ENCODE assay signal across 9 cellular contexts in the genomic region with DNA sequence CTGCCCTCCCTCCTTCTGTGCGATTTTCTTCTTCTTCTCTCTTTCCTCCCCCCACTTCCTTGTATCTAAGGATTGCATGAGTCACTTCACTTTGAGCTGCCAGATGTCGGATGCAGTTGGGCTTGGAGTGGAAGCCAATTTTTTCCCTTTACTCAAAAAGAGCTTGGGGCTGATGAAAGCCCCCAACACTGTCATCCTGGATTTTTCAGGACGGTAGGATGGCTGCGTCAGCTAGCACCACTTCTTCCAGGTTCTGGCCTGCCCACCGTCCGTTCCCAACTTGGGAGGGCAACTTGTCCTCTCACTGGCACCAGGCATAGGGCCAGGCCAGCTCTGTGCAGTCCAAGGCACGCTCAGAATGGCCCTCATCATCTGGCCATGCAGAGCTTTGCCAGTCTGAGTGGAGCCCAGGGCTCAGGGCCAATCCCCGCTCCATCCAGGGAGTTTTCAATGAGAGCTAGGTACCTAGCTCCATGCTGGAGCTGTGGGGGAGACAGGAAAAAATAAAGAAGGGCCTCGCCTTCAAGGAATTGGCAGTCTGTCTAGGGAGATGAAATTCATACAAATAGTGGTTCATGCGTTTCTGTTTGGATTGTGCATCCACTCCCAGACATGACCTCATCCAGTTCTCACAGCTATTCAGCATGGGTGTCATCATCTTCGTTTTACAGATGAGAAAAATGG. TPM values are rescaled to one million over a fixed set of nuclear protein-coding genes. Genes with fewer than 3 reads are reported as not detected.
DNase-seq lines count a peak whose midpoint lies in the region; ATAC-seq and TF ChIP-seq lines count a peak whose summit lies in the region.
"Had no signal": no experiment of that assay in that cellular context is flagged by ENCODE, and none has a peak within 500 bp of the region (broad histone marks: within the 10 kb centered on the region; RNA-seq: fewer than 3 reads in every experiment).

No MANE protein-coding gene starts in this region.

- peaks cover 3% of the 10 kb centered on the region for H3K27me3 ChIP-seq in adipocyte (replicated peaks; ENCODE audit: control insufficient read depth, insufficient read depth, low read length)
- no peaks in the 10 kb centered on the region for H3K27me3 ChIP-seq in heart left ventricle
- H3K27me3 ChIP-seq in skeletal muscle tissue (ENCODE audit: control insufficient read depth in 3 of 3, insufficient read depth in 3 of 3, low read length in 3 of 3) = peaks cover 0 to 2% (median 0%) of the 10 kb centered on the region in 3 donors

- H3K9ac ChIP-seq in adipocyte (ENCODE audit: low read length) (no peak overlapping the region), skeletal muscle tissue (ENCODE audit: low read depth in 1 of 3, low read length in 3 of 3) (peak overlapping the region in 1 of 3 donors; percentile 9)

- H3K4me1 ChIP-seq in adipocyte (ENCODE audit: control insufficient read depth, insufficient read depth, low read length) (peaks cover 29% of the 10 kb centered on the region), heart left ventricle (peaks cover 12 to 67% (median 37%) of the 10 kb centered on the region in 12 donors), skeletal muscle tissue (ENCODE audit: control insufficient read depth in 3 of 3, insufficient read depth in 3 of 3, low read length in 3 of 3) (peaks cover 50 to 58% (median 56%) of the 10 kb centered on the region in 3 donors)

- intact Hi-C loops in heart left ventricle (cut with DNase I) = loop anchor here in 3 of 10 donors (2.0 to 5.0 kb wide), 3 partner anchors 38 to 71 kb away; a partner anchor contains a TSS

- H3K27ac ChIP-seq in heart left ventricle (peak overlapping the region; percentile 40 to 87 (median 78)), skeletal muscle tissue (ENCODE audit: low read depth, low read length) (peak overlapping the region; percentile 62)

- H3K9me3 ChIP-seq in adipocyte (ENCODE audit: control insufficient read depth, low read length) (no peaks in the 10 kb centered on the region), heart left ventricle (no peaks in the 10 kb centered on the region), skeletal muscle tissue (ENCODE audit: control insufficient read depth in 3 of 3, low read length in 3 of 3) (no peaks in the 10 kb centered on the region)

- DNase-seq in HCEC 1CT (peak; percentile 78), adipocyte (ENCODE audit: low read depth) (peak; percentile 79), heart left ventricle (peak; percentile 77 to 91 (median 83)), GM13976 (ENCODE audit: low spot score) (no peak)
- DNase-seq in activated effector memory CD4-positive, alpha-beta T cell treated with Interleukin-2 at 50 U/mL for 16 hours = no peak
- DNase-seq: amniotic stem cell had no signal

- ATAC-seq in heart left ventricle (peak; percentile 72 to 88 (median 84)), HG03045 (IDR thresholded peaks at IDR 0.05; ENCODE audit: unreplicated experiment) (no peak), GM19467 (IDR thresholded peaks at IDR 0.05; ENCODE audit: unreplicated experiment) (no peak)

- no peak for TF ChIP-seq POLR2A in heart left ventricle (IDR thresholded peaks at IDR 0.05)

- no peak for TF ChIP-seq CTCF in heart left ventricle (IDR thresholded peaks at IDR 0.05)
- no peak for TF ChIP-seq CTCF in GM13976 (IDR thresholded peaks at IDR 0.05; ENCODE audit: borderline replicate concordance, control extremely low read depth, extremely low read depth, insufficient read depth, missing control alignments)

- H3K4me3 ChIP-seq in adipocyte (ENCODE audit: low read length) = peak overlapping the region; percentile 22
- H3K4me3 ChIP-seq in heart left ventricle = no peak overlapping the region
- H3K4me3 ChIP-seq in skeletal muscle tissue (ENCODE audit: low read length in 3 of 3) = peak overlapping the region in 1 of 3 donors; percentile 29

- 33 to 40% (median 35%) methylated on average over 11 of the region's 11 CpGs for WGBS in heart left ventricle, 4 donors

- no peaks in the 10 kb centered on the region for H3K36me3 ChIP-seq in adipocyte (ENCODE audit: control insufficient read depth, insufficient read depth, low read length, severe bottlenecking)
- no peaks in the 10 kb centered on the region for H3K36me3 ChIP-seq in heart left ventricle
- no peaks in the 10 kb centered on the region for H3K36me3 ChIP-seq in skeletal muscle tissue (ENCODE audit: control insufficient read depth in 3 of 3, insufficient read depth in 3 of 3, low read length in 3 of 3)

- in situ Hi-C loops in GM13976 (cut with MboI; ENCODE audit: low sequenced_read_pairs, unreplicated experiment) = no loop called here

RNA-seq across cellular contexts. Expression of a gene that starts 47.7 kb away (rescaled TPM):
- 100 to 1,000 TPM in 4 of 9 donors, 10 to 100 TPM in 5; 51.5 to 182 (median 83.0) TPM for total RNA-seq in heart left ventricle
- polyA plus RNA-seq in heart left ventricle = 100 to 1,000 TPM; 120 to 137 TPM
- 2.1 TPM for total RNA-seq in skeletal muscle tissue

Comparison
In these comparisons a context has a peak if more than half of its experiments do, and no peak if none do; other contexts are left out.
1. DNase-seq: peak in HCEC 1CT (single experiment), adipocyte (single experiment) and heart left ventricle (5 of 5); none in activated effector memory CD4-positive, alpha-beta T cell treated with Interleukin-2 at 50 U/mL for 16 hours (single experiment) and GM13976 (single experiment).
2. ATAC-seq: peak in heart left ventricle (4 of 4); none in HG03045 (single experiment) and GM19467 (single experiment).
3. RNA of a gene that starts 47.7 kb away (total RNA-seq): 51.5 to 182 TPM in heart left ventricle; 2.1 TPM in skeletal muscle tissue (single experiment); every median in the first group is over 10 times any median in the second.